ENCODE assay signal across 15 cellular contexts in the genomic region with DNA sequence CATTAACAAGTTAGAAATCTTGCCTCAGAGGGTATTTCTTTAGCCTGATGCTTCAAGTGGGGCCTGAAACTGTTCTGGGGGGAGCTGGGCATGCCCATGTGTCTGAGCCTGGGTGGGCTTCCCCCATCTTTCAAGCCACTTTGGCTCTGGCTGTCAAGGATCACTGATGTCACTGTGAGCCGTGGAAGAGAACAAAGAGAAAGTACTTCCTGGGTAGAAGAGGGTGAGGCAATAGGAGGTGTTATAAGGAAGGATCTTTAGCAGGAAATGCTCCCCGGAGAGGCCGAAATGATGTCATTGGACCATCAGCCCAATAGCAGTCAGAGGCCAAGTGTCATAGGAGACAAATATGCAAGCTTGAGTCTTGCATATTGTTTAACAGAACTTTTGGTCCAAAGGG.
DNase-seq lines count a peak whose midpoint lies in the region; ATAC-seq and TF ChIP-seq lines count a peak whose summit lies in the region.
"Had no signal": no experiment of that assay in that cellular context is flagged by ENCODE, and none has a peak within 500 bp of the region (broad histone marks: within the 10 kb centered on the region; RNA-seq: fewer than 3 reads in every experiment).

No MANE protein-coding gene starts in this region.

- no peak overlapping the region for H3K4me3 ChIP-seq in ascending aorta
- H3K4me3 ChIP-seq: BLaER1 treated with 17β-estradiol and CSF1 and Interleukin-3, amounts not matched to agents 10 nM and 100 nM; left lung; ovary; upper lobe of left lung had no signal

- no peaks in the 10 kb centered on the region for H3K4me1 ChIP-seq in ascending aorta
- H3K4me1 ChIP-seq: left lung, upper lobe of left lung had no signal

- H3K27me3 ChIP-seq in ascending aorta, result no peaks in the 10 kb centered on the region
- H3K27me3 ChIP-seq: BLaER1 treated with 17β-estradiol and CSF1 and Interleukin-3, amounts not matched to agents 10 nM and 100 nM; left lung; ovary; upper lobe of left lung had no signal

- H3K27me3 Mint-ChIP-seq in stimulated activated naive CD8-positive, alpha-beta T cell treated with anti-CD3 and anti-CD28 coated beads, Interleukin-15, amount 100 ng/mL, for 72 hours, result peaks cover 12% of the 10 kb centered on the region
- no peaks in the 10 kb centered on the region for H3K27me3 Mint-ChIP-seq in activated T-helper 2 cell treated with anti-CD3 and anti-CD28 coated beads, Interferon-gamma antibody, Interleukin-2, Interleukin-4, amounts not matched to agents 10 μg/mL and 5 μg/mL and 100 μg/mL, durations not matched to agents 14 hours and 24 hours and 36 hours (ENCODE audit: low read depth)

- H3K4me3 Mint-ChIP-seq in stimulated activated naive CD8-positive, alpha-beta T cell treated with anti-CD3 and anti-CD28 coated beads, Interleukin-15, amount 100 ng/mL, for 72 hours, result no peak overlapping the region
- no peak overlapping the region for H3K4me3 Mint-ChIP-seq in activated T-helper 2 cell treated with anti-CD3 and anti-CD28 coated beads, Interferon-gamma antibody, Interleukin-2, Interleukin-4, amounts not matched to agents 10 μg/mL and 5 μg/mL and 100 μg/mL, durations not matched to agents 14 hours and 24 hours and 36 hours (ENCODE audit: low read depth)

- no peaks in the 10 kb centered on the region for H3K9me3 Mint-ChIP-seq in stimulated activated naive CD8-positive, alpha-beta T cell treated with anti-CD3 and anti-CD28 coated beads, Interleukin-15, amount 100 ng/mL, for 72 hours
- no peaks in the 10 kb centered on the region for H3K9me3 Mint-ChIP-seq in activated T-helper 2 cell treated with anti-CD3 and anti-CD28 coated beads, Interferon-gamma antibody, Interleukin-2, Interleukin-4, amounts not matched to agents 10 μg/mL and 5 μg/mL and 100 μg/mL, durations not matched to agents 14 hours and 24 hours and 36 hours

- no peak overlapping the region for H3K27ac Mint-ChIP-seq in stimulated activated naive CD8-positive, alpha-beta T cell treated with anti-CD3 and anti-CD28 coated beads, Interleukin-15, amount 100 ng/mL, for 72 hours
- peak overlapping the region; percentile 82 for H3K27ac Mint-ChIP-seq in activated T-helper 2 cell treated with anti-CD3 and anti-CD28 coated beads, Interferon-gamma antibody, Interleukin-2, Interleukin-4, amounts not matched to agents 10 μg/mL and 5 μg/mL and 100 μg/mL, durations not matched to agents 14 hours and 24 hours and 36 hours

- H3K27ac ChIP-seq in ascending aorta, result no peak overlapping the region
- H3K27ac ChIP-seq: BLaER1 treated with 17β-estradiol and CSF1 and Interleukin-3, amounts not matched to agents 10 nM and 100 nM; left lung; ovary; upper lobe of left lung had no signal

- no peaks in the 10 kb centered on the region for H3K36me3 Mint-ChIP-seq in activated T-helper 2 cell treated with anti-CD3 and anti-CD28 coated beads, Interferon-gamma antibody, Interleukin-2, Interleukin-4, amounts not matched to agents 10 μg/mL and 5 μg/mL and 100 μg/mL, durations not matched to agents 14 hours and 24 hours and 36 hours (ENCODE audit: low read depth)

- no peaks in the 10 kb centered on the region for H3K36me3 ChIP-seq in ascending aorta
- H3K36me3 ChIP-seq: BLaER1 treated with 17β-estradiol and CSF1 and Interleukin-3, amounts not matched to agents 10 nM and 100 nM; left lung; ovary; upper lobe of left lung had no signal

- intact Hi-C loops in activated T-helper 2 cell treated with anti-CD3 and anti-CD28 coated beads, Interferon-gamma antibody, Interleukin-2, Interleukin-4, amounts not matched to agents 10 μg/mL and 5 μg/mL and 100 μg/mL, durations not matched to agents 14 hours and 24 hours and 36 hours (cut with micrococcal nuclease), result no loop called here
- intact Hi-C loops in ascending aorta (cut with DNase I), result no loop called here

- no peak for DNase-seq in stimulated activated naive CD8-positive, alpha-beta T cell treated with anti-CD3 and anti-CD28 coated beads, Interleukin-15, Interleukin-2, amounts not matched to agents 100 U/mL and 50 U/mL, for 24 hours
- no peak for DNase-seq in stimulated activated naive CD8-positive, alpha-beta T cell treated with anti-CD3 and anti-CD28 coated beads, Interleukin-15, amount 100 ng/mL, for 72 hours
- DNase-seq in activated T-helper 2 cell treated with anti-CD3 and anti-CD28 coated beads, Interferon-gamma antibody, Interleukin-2, Interleukin-4, amounts not matched to agents 10 μg/mL and 5 μg/mL and 100 μg/mL, durations not matched to agents 14 hours and 24 hours and 36 hours (ENCODE audit: low spot score), result no peak
- DNase-seq in ascending aorta (ENCODE audit: low spot score in 2 of 2) (no peak), AG20443 (ENCODE audit: low spot score) (no peak), NOMO-1 (lab: John Stamatoyannopoulos, UW; ENCODE audit: unreplicated experiment in 2 of 2) (no peak)
- DNase-seq: cerebellar nuclear complex; left lung; NCI-H1105 treated with DMSO at 0.1 percent for 48 hours; NK-92 treated with Interleukin-12 subunit alpha and Interleukin-12 subunit beta, amount 100 ng/mL, for 24 hours; ovary; upper lobe of left lung had no signal

- TF ChIP-seq CTCF in ascending aorta (IDR thresholded peaks at IDR 0.05), result no peak

- H3K4me1 Mint-ChIP-seq in stimulated activated naive CD8-positive, alpha-beta T cell treated with anti-CD3 and anti-CD28 coated beads, Interleukin-15, amount 100 ng/mL, for 72 hours, result no peaks in the 10 kb centered on the region
- H3K4me1 Mint-ChIP-seq in activated T-helper 2 cell treated with anti-CD3 and anti-CD28 coated beads, Interferon-gamma antibody, Interleukin-2, Interleukin-4, amounts not matched to agents 10 μg/mL and 5 μg/mL and 100 μg/mL, durations not matched to agents 14 hours and 24 hours and 36 hours (ENCODE audit: low read depth), result peaks cover 20% of the 10 kb centered on the region

- ATAC-seq in stimulated activated naive CD8-positive, alpha-beta T cell treated with anti-CD3 and anti-CD28 coated beads, Interleukin-15, Interleukin-2, amounts not matched to agents 100 U/mL and 50 U/mL, for 24 hours, result peak; percentile 37
- no peak for ATAC-seq in stimulated activated naive CD8-positive, alpha-beta T cell treated with anti-CD3 and anti-CD28 coated beads, Interleukin-15, amount 100 ng/mL, for 72 hours
- peak; percentile 32 for ATAC-seq in HG02763 (IDR thresholded peaks at IDR 0.05; ENCODE audit: unreplicated experiment)
- no peak for ATAC-seq in HG02981 (IDR thresholded peaks at IDR 0.05; ENCODE audit: unreplicated experiment)
- ATAC-seq: left lung had no signal

- H3K9me3 ChIP-seq in ascending aorta, result no peaks in the 10 kb centered on the region
- H3K9me3 ChIP-seq: BLaER1 treated with 17β-estradiol and CSF1 and Interleukin-3, amounts not matched to agents 10 nM and 100 nM; left lung; ovary; upper lobe of left lung had no signal

Comparison
In these comparisons a context has a peak if more than half of its experiments do, and no peak if none do; other contexts are left out.
1. ATAC-seq: peak in stimulated activated naive CD8-positive, alpha-beta T cell treated with anti-CD3 and anti-CD28 coated beads, Interleukin-15, Interleukin-2, amounts not matched to agents 100 U/mL and 50 U/mL, for 24 hours (single experiment) and HG02763 (single experiment); none in stimulated activated naive CD8-positive, alpha-beta T cell treated with anti-CD3 and anti-CD28 coated beads, Interleukin-15, amount 100 ng/mL, for 72 hours (single experiment) and HG02981 (single experiment).